In the genomic region with DNA sequence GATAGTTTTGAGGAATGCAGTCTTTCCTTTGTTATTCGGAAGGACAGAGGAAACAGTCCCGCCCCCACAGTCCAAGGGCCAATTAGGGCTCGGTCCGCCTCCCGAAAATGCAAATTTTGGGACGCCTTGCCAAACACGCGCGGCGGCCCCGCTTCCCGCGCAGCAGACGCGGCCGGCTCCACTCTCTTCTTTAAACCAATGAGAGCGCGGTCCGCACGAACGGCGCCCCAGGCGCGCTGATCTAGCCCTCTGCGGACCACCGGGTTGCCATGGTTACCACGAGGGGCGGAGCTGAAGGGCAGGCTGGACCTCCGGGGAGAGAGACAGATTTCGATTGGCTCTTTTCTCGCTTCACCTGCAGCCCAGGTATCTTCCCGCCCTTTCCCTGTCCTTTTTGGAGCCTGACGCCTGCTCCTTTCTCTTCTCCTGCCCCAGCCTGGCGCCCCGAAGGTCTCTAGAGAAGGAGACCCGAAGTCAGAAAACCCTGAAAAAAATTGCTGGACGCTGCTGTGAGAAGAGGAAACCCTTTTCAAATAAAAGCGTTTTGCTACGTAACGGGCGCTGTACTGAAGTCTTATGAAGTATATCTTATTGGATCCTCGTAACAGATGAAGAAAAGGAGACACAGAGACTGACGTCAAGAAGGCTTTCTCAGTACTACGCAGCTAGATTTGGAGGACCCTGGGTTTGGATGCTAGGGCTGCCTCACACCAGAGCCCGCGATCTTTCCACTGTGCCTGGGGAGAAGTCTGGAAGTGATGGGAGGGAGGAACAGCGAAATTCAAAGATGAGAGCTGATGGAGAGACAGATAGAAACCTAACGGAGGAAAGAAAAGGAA, we compare ENCODE assay signal across 1 cellular context.
A peak's percentile ranks its signal among the peaks of the same experiment; 100 is the strongest.
TF ChIP-seq lines count a peak whose summit lies in the region.

No MANE protein-coding gene starts in this region.

TF ChIP-seq in HEK293, 187 proteins besides CTCF, POLR2A, EP300 and RAD21 (continued from another document):
- TF ChIP-seq ZNF488 (tag by site-specific recombination; IDR thresholded peaks at IDR 0.05): no peak
- TF ChIP-seq, protein P1, sequence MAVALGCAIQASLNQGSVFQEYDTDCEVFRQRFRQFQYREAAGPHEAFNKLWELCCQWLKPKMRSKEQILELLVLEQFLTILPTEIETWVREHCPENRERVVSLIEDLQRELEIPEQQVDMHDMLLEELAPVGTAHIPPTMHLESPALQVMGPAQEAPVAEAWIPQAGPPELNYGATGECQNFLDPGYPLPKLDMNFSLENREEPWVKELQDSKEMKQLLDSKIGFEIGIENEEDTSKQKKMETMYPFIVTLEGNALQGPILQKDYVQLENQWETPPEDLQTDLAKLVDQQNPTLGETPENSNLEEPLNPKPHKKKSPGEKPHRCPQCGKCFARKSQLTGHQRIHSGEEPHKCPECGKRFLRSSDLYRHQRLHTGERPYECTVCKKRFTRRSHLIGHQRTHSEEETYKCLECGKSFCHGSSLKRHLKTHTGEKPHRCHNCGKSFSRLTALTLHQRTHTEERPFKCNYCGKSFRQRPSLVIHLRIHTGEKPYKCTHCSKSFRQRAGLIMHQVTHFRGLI (tag by site-specific recombination; IDR thresholded peaks at IDR 0.05): no peak
- peak; percentile 58 for TF ChIP-seq ZXDB (tag by site-specific recombination; IDR thresholded peaks at IDR 0.05)
- TF ChIP-seq ZNF174 (tag by site-specific recombination; IDR thresholded peaks at IDR 0.05): no peak
- TF ChIP-seq, protein P2, sequence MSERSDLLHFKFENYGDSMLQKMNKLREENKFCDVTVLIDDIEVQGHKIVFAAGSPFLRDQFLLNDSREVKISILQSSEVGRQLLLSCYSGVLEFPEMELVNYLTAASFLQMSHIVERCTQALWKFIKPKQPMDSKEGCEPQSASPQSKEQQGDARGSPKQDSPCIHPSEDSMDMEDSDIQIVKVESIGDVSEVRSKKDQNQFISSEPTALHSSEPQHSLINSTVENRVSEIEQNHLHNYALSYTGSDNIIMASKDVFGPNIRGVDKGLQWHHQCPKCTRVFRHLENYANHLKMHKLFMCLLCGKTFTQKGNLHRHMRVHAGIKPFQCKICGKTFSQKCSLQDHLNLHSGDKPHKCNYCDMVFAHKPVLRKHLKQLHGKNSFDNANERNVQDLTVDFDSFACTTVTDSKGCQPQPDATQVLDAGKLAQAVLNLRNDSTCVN (tag by site-specific recombination; optimal IDR thresholded peaks at IDR 0.05): peak; percentile 49
- peak; percentile 69 for TF ChIP-seq SP2 (tag by site-specific recombination; IDR thresholded peaks at IDR 0.05)
- TF ChIP-seq ZNF221 (tag by site-specific recombination; IDR thresholded peaks at IDR 0.05; ENCODE audit: borderline replicate concordance): no peak
- TF ChIP-seq SP3 (tag by site-specific recombination; IDR thresholded peaks at IDR 0.05): 0 out of 2 replicates have a peak, but pooled peaks have one; percentile 29
- no peak for TF ChIP-seq ZNF19 (tag by site-specific recombination; IDR thresholded peaks at IDR 0.05; ENCODE audit: low read depth)
- TF ChIP-seq ZBTB17 (tag by site-specific recombination; IDR thresholded peaks at IDR 0.05): peak; percentile 52
- TF ChIP-seq ZNF112 (tag by site-specific recombination; IDR thresholded peaks at IDR 0.05): no peak
- TF ChIP-seq, protein P3, sequence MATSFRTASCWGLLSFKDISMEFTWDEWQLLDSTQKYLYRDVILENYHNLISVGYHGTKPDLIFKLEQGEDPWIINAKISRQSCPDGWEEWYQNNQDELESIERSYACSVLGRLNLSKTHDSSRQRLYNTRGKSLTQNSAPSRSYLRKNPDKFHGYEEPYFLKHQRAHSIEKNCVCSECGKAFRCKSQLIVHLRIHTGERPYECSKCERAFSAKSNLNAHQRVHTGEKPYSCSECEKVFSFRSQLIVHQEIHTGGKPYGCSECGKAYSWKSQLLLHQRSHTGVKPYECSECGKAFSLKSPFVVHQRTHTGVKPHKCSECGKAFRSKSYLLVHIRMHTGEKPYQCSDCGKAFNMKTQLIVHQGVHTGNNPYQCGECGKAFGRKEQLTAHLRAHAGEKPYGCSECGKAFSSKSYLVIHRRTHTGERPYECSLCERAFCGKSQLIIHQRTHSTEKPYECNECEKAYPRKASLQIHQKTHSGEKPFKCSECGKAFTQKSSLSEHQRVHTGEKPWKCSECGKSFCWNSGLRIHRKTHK (tag by site-specific recombination; IDR thresholded peaks at IDR 0.05): no peak
- TF ChIP-seq MYNN (tag by site-specific recombination; IDR thresholded peaks at IDR 0.05; ENCODE audit: borderline replicate concordance): no peak
- TF ChIP-seq ZNF530 (tag by site-specific recombination; IDR thresholded peaks at IDR 0.05; ENCODE audit: low read depth): no peak
- TF ChIP-seq ZBTB48 (tag by site-specific recombination; IDR thresholded peaks at IDR 0.05): no peak
